ENCODE assay signal across 8 cellular contexts in the genomic region with DNA sequence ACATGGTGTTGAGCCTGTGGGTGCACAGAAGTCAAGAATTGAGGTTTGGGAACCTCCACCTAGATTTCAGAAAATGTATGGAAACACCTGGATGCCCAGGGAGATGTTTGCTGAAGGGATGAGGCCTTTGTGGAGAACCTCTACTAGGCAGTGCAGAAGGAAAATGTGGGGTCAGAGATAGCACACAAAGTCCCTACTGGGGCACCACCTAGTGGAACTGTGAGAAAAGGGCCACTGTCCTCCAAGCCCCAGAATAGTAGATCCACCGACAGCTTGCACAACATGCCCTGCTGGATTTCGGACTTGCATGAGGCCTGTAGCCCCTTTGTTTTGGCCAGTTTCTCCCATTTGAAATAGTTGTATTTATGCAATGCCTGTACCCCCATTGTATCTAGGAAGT.
A peak's percentile ranks its signal among the peaks of the same experiment; 100 is the strongest.
DNase-seq lines count a peak whose midpoint lies in the region; TF ChIP-seq lines count a peak whose summit lies in the region.
"Not testable (repeated sequence)": the region's sequence is repeated elsewhere in the genome, so short reads cannot be mapped to it uniquely, and the experiment has no call there.

No MANE protein-coding gene starts in this region.

- not testable (repeated sequence) for H2BK15ac ChIP-seq in H9 (ENCODE audit: low read depth, low read length)

- H3K4me1 Mint-ChIP-seq in H9, endodermal cell: not testable (repeated sequence)

- H3K36me3 ChIP-seq in OCI-LY7 (ENCODE audit: insufficient read depth, low read length); WERI-Rb-1; endodermal cell (ENCODE audit: control insufficient read depth, insufficient read depth, low read length); liver (ENCODE audit: control insufficient read depth in 4 of 4, insufficient read depth in 3 of 4, low read depth in 1 of 4, low read length in 3 of 4): not testable (repeated sequence)

- not testable (repeated sequence) for H3K14ac ChIP-seq in H9 (ENCODE audit: insufficient read depth, low read length)

- not testable (repeated sequence) for H2AK5ac ChIP-seq in H9 (ENCODE audit: insufficient read length, low read length)

- not testable (repeated sequence) for H3K18ac ChIP-seq in H9 (ENCODE audit: insufficient read length, low read depth, low read length)

- not testable (repeated sequence) for H3K4me2 ChIP-seq in H9 (ENCODE audit: insufficient read depth, insufficient read length, low read length); OCI-LY7 (ENCODE audit: low read length)

- not testable (repeated sequence) for H4K8ac ChIP-seq in H9 (replicated peaks; ENCODE audit: insufficient read length, low read depth, low read length)

- not testable (repeated sequence) for H3T11ph ChIP-seq in H9 (ENCODE audit: low read length)

- not testable (repeated sequence) for H3K79me1 ChIP-seq in H9 (ENCODE audit: insufficient read depth, low read depth, low read length, poor library complexity, severe bottlenecking)

- not testable (repeated sequence) for H3K56ac ChIP-seq in H9 (ENCODE audit: insufficient read length, low read depth, low read length)

- not testable (repeated sequence) for H3K4me1 ChIP-seq in H9 (ENCODE audit: insufficient read depth, low read length); OCI-LY7 (ENCODE audit: insufficient read depth, low read length, poor library complexity, severe bottlenecking); endodermal cell (ENCODE audit: control insufficient read depth, insufficient read depth, low read length); liver (ENCODE audit: control insufficient read depth in 4 of 4, insufficient read depth in 4 of 4, low read length in 3 of 4)

- H4K20me1 ChIP-seq in H9 (ENCODE audit: control insufficient read depth, insufficient read depth, insufficient read length); OCI-LY7 (ENCODE audit: insufficient read depth, low read length): not testable (repeated sequence)

- not testable (repeated sequence) for H2BK120ac ChIP-seq in H9 (ENCODE audit: low read depth, low read length, poor library complexity, severe bottlenecking)

- H3K9me3 Mint-ChIP-seq in H9 (peaks cover 17 to 32% of the 10 kb centered on the region in 2 experiments), endodermal cell (peaks cover 22% of the 10 kb centered on the region)

- intact Hi-C loops in OCI-LY7 (cut with micrococcal nuclease; ENCODE audit: unreplicated experiment) = not testable (repeated sequence)

- no CpG with 5 or more reads among the region's 2 CpGs for WGBS in H9 (ENCODE audit: extremely low coverage, insufficient read length, low lambda C conversion rate)
- WGBS in endodermal cell (ENCODE audit: insufficient coverage in 1 of 2, insufficient read length in 1 of 2), 2 experiments = 92 to 94% methylated on average over 2 of the region's 2 CpGs
- 81% methylated on average over 2 of the region's 2 CpGs for WGBS in liver

- not testable (repeated sequence) for H3K9me2 ChIP-seq in OCI-LY7 (ENCODE audit: insufficient read depth, low read length)

- not testable (repeated sequence) for H3K27ac Mint-ChIP-seq in H9, endodermal cell

- not testable (repeated sequence) for H2BK20ac ChIP-seq in H9 (ENCODE audit: low read depth, low read length, poor library complexity, severe bottlenecking)

- H3K23ac ChIP-seq in H9 (ENCODE audit: insufficient read length, low read depth, low read length) = not testable (repeated sequence)

- H2BK12ac ChIP-seq in H9 (ENCODE audit: insufficient read length, low read depth, low read length) = not testable (repeated sequence)

- POLR2A ChIA-PET in OCI-LY7 (lab: Charles Lee) = not testable (repeated sequence)

- not testable (repeated sequence) for H3K4me3 Mint-ChIP-seq in H9, endodermal cell

- H2AFZ ChIP-seq in H9 (ENCODE audit: low read length); OCI-LY7 (ENCODE audit: low read length): not testable (repeated sequence)

- peak in 1 of 2 donors; percentile 22 for TF ChIP-seq RAD21 in liver (IDR thresholded peaks at IDR 0.05)

- peaks cover 19 to 22% (median 20%) of the 10 kb centered on the region in 3 experiments for H3K36me3 Mint-ChIP-seq in H9 (ENCODE audit: insufficient read depth in 1 of 3, low read depth in 3 of 3)
- not testable (repeated sequence) for H3K36me3 Mint-ChIP-seq in endodermal cell (ENCODE audit: low read depth)

- peak; percentile 28; the same call in 1 of the 2 replicates for TF ChIP-seq CTCF in AG10803 (conservative IDR thresholded peaks at IDR 0.05; ENCODE audit: low read length)
- peak; percentile 36 for TF ChIP-seq CTCF in GM12865 (IDR thresholded peaks at IDR 0.05; ENCODE audit: insufficient read depth, low read depth, low read length, missing control alignments)
- TF ChIP-seq CTCF in H9 (conservative IDR thresholded peaks at IDR 0.05) = peak; percentile 35; the same call in 2 of the 3 replicates
- TF ChIP-seq CTCF in OCI-LY7 (conservative IDR thresholded peaks at IDR 0.05; ENCODE audit: low read length) = 0 out of 2 replicates have a peak, but pooled peaks have one; percentile 18
- 0 out of 2 replicates have a peak, but pooled peaks have one; percentile 32 for TF ChIP-seq CTCF in WERI-Rb-1 (IDR thresholded peaks at IDR 0.05; ENCODE audit: low read depth, low read length)
- TF ChIP-seq CTCF in endodermal cell (conservative IDR thresholded peaks at IDR 0.05) = peak; percentile 50
- peak; percentile 14 for TF ChIP-seq CTCF in liver (IDR thresholded peaks at IDR 0.05; ENCODE audit: low read depth, low read length, missing input control)

- H3K9ac ChIP-seq in H9 (ENCODE audit: extremely low read depth, insufficient read length, low read length); endodermal cell (ENCODE audit: extremely low read depth, low read length, poor library complexity, severe bottlenecking); liver (ENCODE audit: low read depth in 1 of 2, low read length in 2 of 2): not testable (repeated sequence)

- H4K5ac ChIP-seq in H9 (ENCODE audit: insufficient read length, low read depth, low read length) = not testable (repeated sequence)

- not testable (repeated sequence) for BruUV-seq in OCI-LY7 (replicated peaks; lab: Mats Ljungman, UMichigan)

- not testable (repeated sequence) for H3K23me2 ChIP-seq in H9 (ENCODE audit: insufficient read length, low read depth, low read length, poor library complexity, severe bottlenecking)

- H3K79me2 ChIP-seq in H9 (ENCODE audit: insufficient read depth, low read length); OCI-LY7 (ENCODE audit: insufficient read depth, low read depth, low read length): not testable (repeated sequence)

- H3K4ac ChIP-seq in H9 (ENCODE audit: low read depth, low read length) = not testable (repeated sequence)

- H3K27me3 Mint-ChIP-seq in H9 (ENCODE audit: low read depth); endodermal cell (ENCODE audit: insufficient read depth): not testable (repeated sequence)

- H2BK5ac ChIP-seq in H9 (ENCODE audit: insufficient read length, low read length) = not testable (repeated sequence)

- H3K27me3 ChIP-seq in H9 (ENCODE audit: insufficient read depth, low read length); WERI-Rb-1 (ENCODE audit: insufficient read depth, low read depth, severe bottlenecking); endodermal cell (ENCODE audit: control insufficient read depth, insufficient read depth, low read length, poor library complexity, severe bottlenecking); liver (ENCODE audit: control insufficient read depth in 4 of 4, insufficient read depth in 4 of 4, low read length in 3 of 4): not testable (repeated sequence)

- not testable (repeated sequence) for H3K27ac ChIP-seq in H9 (ENCODE audit: insufficient read length, low read depth, low read length); OCI-LY7 (ENCODE audit: low read depth, low read length, poor library complexity, severe bottlenecking); WERI-Rb-1; endodermal cell (ENCODE audit: low read depth, low read length); liver (ENCODE audit: low read depth in 1 of 2, low read length in 2 of 2)

- not testable (repeated sequence) for H3K9me3 ChIP-seq in H9 (ENCODE audit: control insufficient read depth, low read depth, low read length); OCI-LY7 (ENCODE audit: low read length); WERI-Rb-1 (ENCODE audit: severe bottlenecking); liver (ENCODE audit: control insufficient read depth in 4 of 4, low read length in 3 of 4)
- peaks cover 20% of the 10 kb centered on the region for H3K9me3 ChIP-seq in endodermal cell (ENCODE audit: control insufficient read depth, low read length)

- not testable (repeated sequence) for H4K91ac ChIP-seq in H9 (ENCODE audit: insufficient read length, low read depth, low read length)

- CTCF ChIA-PET in OCI-LY7 (lab: Charles Lee; ENCODE audit: unreplicated experiment) = not testable (repeated sequence)

- not testable (repeated sequence) for H3K4me3 ChIP-seq in AG10803 (ENCODE audit: low read length); GM12865 (ENCODE audit: low read depth, low read length); OCI-LY7 (ENCODE audit: low read depth, low read length, poor library complexity, severe bottlenecking); WERI-Rb-1 (ENCODE audit: low read depth, low read length); endodermal cell (ENCODE audit: low read length); liver (ENCODE audit: low read depth in 1 of 3, low read length in 3 of 3)

- peak; percentile 1 for DNase-seq in AG10803 (ENCODE audit: low read depth)
- DNase-seq in GM12865 (ENCODE audit: low read depth) = peak; percentile 14
- DNase-seq in H9; OCI-LY7 (ENCODE audit: low spot score): not testable (repeated sequence)
- peak; percentile 8 for DNase-seq in KG1 (lab: John Stamatoyannopoulos, UW)
- peak; percentile 7 for DNase-seq in WERI-Rb-1
- peak; percentile 51 for DNase-seq in endodermal cell
